In the genomic region with DNA sequence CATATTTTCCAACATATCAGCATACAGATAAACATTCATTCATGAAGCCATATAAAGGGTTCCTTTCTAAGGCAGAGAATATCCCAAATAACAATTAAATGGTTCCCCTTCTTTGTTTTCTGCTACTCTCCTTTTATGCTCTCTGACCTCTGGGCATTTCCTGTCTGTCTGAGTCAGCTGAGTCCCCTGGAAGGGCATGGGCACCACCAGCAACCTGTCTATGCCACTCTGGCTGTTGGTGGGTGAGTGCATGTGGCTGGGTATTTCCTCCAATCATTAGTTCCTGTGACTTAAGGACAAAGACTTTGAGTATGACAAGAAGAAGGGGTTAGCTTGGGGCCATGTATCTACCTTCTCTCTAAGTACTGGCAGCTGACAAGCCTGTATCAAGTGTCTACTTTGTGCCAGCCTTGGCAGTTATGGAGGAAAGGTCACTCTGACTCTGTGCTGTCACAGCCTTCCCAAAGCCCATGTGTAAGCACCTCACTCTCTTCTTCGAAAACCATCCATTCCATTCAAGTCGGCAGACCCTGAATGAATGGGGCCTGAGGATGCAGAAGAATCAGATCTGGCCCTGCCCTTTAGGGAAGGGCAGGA, we compare ENCODE assay signal across 22 cellular contexts.
DNase-seq lines count a peak whose midpoint lies in the region; ATAC-seq, FAIRE-seq and TF ChIP-seq lines count a peak whose summit lies in the region.
"Had no signal": no experiment of that assay in that cellular context is flagged by ENCODE, and none has a peak within 500 bp of the region (broad histone marks: within the 10 kb centered on the region; RNA-seq: fewer than 3 reads in every experiment).

No MANE protein-coding gene starts in this region.

- H3K79me1 ChIP-seq in trophoblast cell (ENCODE audit: low read length) = peaks cover 20% of the 10 kb centered on the region

- H4K12ac ChIP-seq in trophoblast cell (ENCODE audit: low read depth, low read length) = no peak overlapping the region

- 63 to 87% (median 79%) methylated on average over 2 of the region's 2 CpGs for WGBS in heart left ventricle, 4 donors
- no CpG with 5 or more reads among the region's 2 CpGs for WGBS in trophoblast cell (ENCODE audit: extremely low coverage, insufficient coverage, insufficient read length)

- TF ChIP-seq POLR2A in H54 (IDR thresholded peaks at IDR 0.05; ENCODE audit: low read depth, low read length) (no peak), heart left ventricle (IDR thresholded peaks at IDR 0.05) (no peak)

- H3K14ac ChIP-seq in trophoblast cell (ENCODE audit: low read length) = peak overlapping the region; percentile 24

- H2BK5ac ChIP-seq in trophoblast cell (ENCODE audit: low read depth, low read length, poor library complexity) = peak overlapping the region; percentile 46

- H3K36me3 ChIP-seq in heart left ventricle (peaks cover 0 to 4% (median 0%) of the 10 kb centered on the region in 9 donors), trophoblast cell (ENCODE audit: control insufficient read depth in 1 of 2, insufficient read depth in 2 of 2, low read length in 2 of 2) (no peaks in the 10 kb centered on the region)

- peak overlapping the region; percentile 33 for H2BK12ac ChIP-seq in trophoblast cell (ENCODE audit: low read length)

- H2AK5ac ChIP-seq in trophoblast cell (ENCODE audit: low read length) = peak overlapping the region; percentile 88

- H3K18ac ChIP-seq in trophoblast cell (ENCODE audit: low read length) = peak overlapping the region; percentile 14

- H2BK120ac ChIP-seq in trophoblast cell (ENCODE audit: insufficient read depth, low read length, poor library complexity) = no peak overlapping the region

- H3K23ac ChIP-seq in trophoblast cell (ENCODE audit: low read length) = no peak overlapping the region

- intact Hi-C loops in heart left ventricle (cut with DNase I) = no loop called here

- no peak overlapping the region for H3K4me3 ChIP-seq in heart left ventricle
- H3K4me3 ChIP-seq in trophoblast cell (ENCODE audit: low read depth, low read length) = no peak overlapping the region
- H3K4me3 ChIP-seq: SJCRH30 had no signal

- H4K8ac ChIP-seq in trophoblast cell (ENCODE audit: low read depth, low read length) = no peak overlapping the region

- no peak overlapping the region for H4K91ac ChIP-seq in trophoblast cell (ENCODE audit: low read depth, low read length)

- H3K27ac ChIP-seq in heart left ventricle (peak overlapping the region in 2 of 12 donors; percentile 0 to 15), trophoblast cell (ENCODE audit: low read depth, low read length) (no peak overlapping the region)
- H3K27ac ChIP-seq: KMS-11, SJCRH30 had no signal

- H3K4ac ChIP-seq in trophoblast cell (ENCODE audit: low read depth, low read length) = no peak overlapping the region

- ATAC-seq in heart left ventricle = peak in 3 of 4 donors; percentile 72 to 86 (median 75)
- ATAC-seq in left lobe of liver = no peak
- ATAC-seq: HepG2 had no signal

- no peak overlapping the region for H2AFZ ChIP-seq in trophoblast cell (ENCODE audit: insufficient read depth, low read length, poor library complexity)

- no peak overlapping the region for H3K4me2 ChIP-seq in trophoblast cell (ENCODE audit: low read length)
- H3K4me2 ChIP-seq: KMS-11 had no signal

- H3K9ac ChIP-seq in trophoblast cell (ENCODE audit: low read length) = no peak overlapping the region
- H3K9ac ChIP-seq: KMS-11 had no signal

- H3K9me3 ChIP-seq in heart left ventricle = no peaks in the 10 kb centered on the region
- no peaks in the 10 kb centered on the region for H3K9me3 ChIP-seq in trophoblast cell (ENCODE audit: insufficient read depth, low read depth, low read length)
- H3K9me3 ChIP-seq: SJCRH30 had no signal

- H3K4me1 ChIP-seq in heart left ventricle (peaks cover 0 to 40% (median 13%) of the 10 kb centered on the region in 12 donors), trophoblast cell (ENCODE audit: control insufficient read depth in 1 of 2, insufficient read depth in 2 of 2, low read length in 2 of 2) (peaks cover 33 to 40% of the 10 kb centered on the region in 2 experiments)

- peak; percentile 19 for DNase-seq in CD1c-positive myeloid dendritic cell (ENCODE audit: extremely low spot score)
- peak; percentile 7 for DNase-seq in H54 (ENCODE audit: insufficient read length, low spot score)
- DNase-seq in heart left ventricle = peak in 1 of 5 donors; percentile 29
- DNase-seq in trophoblast cell = no peak
- DNase-seq in D721Med (ENCODE audit: insufficient read length, low spot score) = no peak
- no peak for DNase-seq in NCI-H226
- no peak for DNase-seq in left lobe of liver (ENCODE audit: low spot score)
- DNase-seq: ACHN; AML-193; COR-L47; EL; H7; MM.1S; NCI-H1092 treated with DMSO at 0.1 percent for 48 hours; NCI-H1694; NCI-H2107; NCI-H2227 treated with DMSO at 0.1 percent for 48 hours; NCI-H524 treated with DMSO at 0.1 percent for 48 hours; NK-92 treated with Interleukin-12 subunit alpha and Interleukin-12 subunit beta, amount 100 ng/mL, for 24 hours; SJCRH30 had no signal

- no peaks in the 10 kb centered on the region for H3K27me3 ChIP-seq in heart left ventricle
- H3K27me3 ChIP-seq in trophoblast cell (ENCODE audit: insufficient read depth, low read length) = no peaks in the 10 kb centered on the region
- H3K27me3 ChIP-seq: SJCRH30 had no signal

- peaks cover 6% of the 10 kb centered on the region for H3K79me2 ChIP-seq in trophoblast cell (ENCODE audit: control insufficient read depth, insufficient read depth, low read length, poor library complexity)

- FAIRE-seq in H54 (lab: Jason Lieb, UNC) = no peak
- no peak for FAIRE-seq in D721Med (lab: Jason Lieb, UNC)
- FAIRE-seq: HepG2 had no signal

- TF ChIP-seq CTCF in heart left ventricle (IDR thresholded peaks at IDR 0.05) (no peak), D721Med (IDR thresholded peaks at IDR 0.05; ENCODE audit: insufficient read depth, missing control alignments) (no peak)

Comparison
In these comparisons a context has a peak if more than half of its experiments do, and no peak if none do; other contexts are left out.
1. DNase-seq: peak in CD1c-positive myeloid dendritic cell (single experiment) and H54 (single experiment); none in trophoblast cell (0 of 2), D721Med (single experiment), NCI-H226 (single experiment) and left lobe of liver (single experiment).